In genomic region chr1:245298781-245299180, GRCh38 we compare ENCODE assay signal across 11 cellular contexts.
DNase-seq lines count a peak whose midpoint lies in the region; ATAC-seq and TF ChIP-seq lines count a peak whose summit lies in the region.
"Had no signal": no experiment of that assay in that cellular context is flagged by ENCODE, and none has a peak within 500 bp of the region (broad histone marks: within the 10 kb centered on the region; RNA-seq: fewer than 3 reads in every experiment).

No MANE protein-coding gene starts in this region.

- peaks cover 0 to 4% of the 10 kb centered on the region in 2 donors for H3K4me1 ChIP-seq in uterus

- ATAC-seq in GM18520 (IDR thresholded peaks at IDR 0.05; ENCODE audit: unreplicated experiment): no peak
- ATAC-seq in GM18868 (IDR thresholded peaks at IDR 0.05; ENCODE audit: unreplicated experiment): no peak
- ATAC-seq in HG02870 (IDR thresholded peaks at IDR 0.05; ENCODE audit: unreplicated experiment): no peak

- H3K4me3 ChIP-seq in AG10803 (ENCODE audit: low read length) (peak overlapping the region; percentile 6; the same call in 1 of the 2 replicates), dorsolateral prefrontal cortex (peak overlapping the region in 54 of 59 donors; percentile 1 to 67 (median 35)), uterus (no peak overlapping the region)

- peak; percentile 93 for DNase-seq in AG10803 (ENCODE audit: low read depth)
- peak; percentile 92 for DNase-seq in NCI-H1092 treated with DMSO at 0.1 percent for 48 hours (lab: John Stamatoyannopoulos, UW)
- DNase-seq in dorsolateral prefrontal cortex: peak in 6 of 10 donors; percentile 36 to 63 (median 46)
- peak; percentile 19 for DNase-seq in myocyte (ENCODE audit: low read depth)
- no peak for DNase-seq in uterus
- DNase-seq: activated T-cell treated with anti-CD3 and anti-CD28 coated beads, Interleukin-2, amount 50 U/mL, for 48 hours; central memory CD4-positive, alpha-beta T cell; H7 had no signal

- TF ChIP-seq POLR2A in uterus (IDR thresholded peaks at IDR 0.05): no peak

- no peaks in the 10 kb centered on the region for H3K36me3 ChIP-seq in uterus

- H3K27ac ChIP-seq in dorsolateral prefrontal cortex (peak overlapping the region in 6 of 59 donors; percentile 12 to 58 (median 30)), uterus (no peak overlapping the region)

- intact Hi-C loops in dorsolateral prefrontal cortex (cut with DNase I): no loop called here
- intact Hi-C loops in uterus (cut with DNase I; ENCODE audit: low total_unique reads): no loop called here

- peaks cover 0 to 8% (median 0%) of the 10 kb centered on the region in 45 donors for H3K27me3 ChIP-seq in dorsolateral prefrontal cortex
- no peaks in the 10 kb centered on the region for H3K27me3 ChIP-seq in uterus

- H3K9me3 ChIP-seq in uterus: no peaks in the 10 kb centered on the region

- TF ChIP-seq CTCF in AG10803 (conservative IDR thresholded peaks at IDR 0.05; ENCODE audit: low read length) (no peak), dorsolateral prefrontal cortex (IDR thresholded peaks at IDR 0.05 in 54 of 56, conservative IDR thresholded peaks at IDR 0.05 in 2 of 56; ENCODE audit: low read depth in 1 of 56, partially characterized antibody in 56 of 56) (no peak), uterus (IDR thresholded peaks at IDR 0.05) (no peak)

Comparison
In these comparisons a context has a peak if more than half of its experiments do, and no peak if none do; other contexts are left out.
1. DNase-seq: peak in AG10803 (single experiment), NCI-H1092 treated with DMSO at 0.1 percent for 48 hours (single experiment), dorsolateral prefrontal cortex (6 of 10) and myocyte (single experiment); none in uterus (0 of 2).
2. H3K4me3 ChIP-seq: peak in AG10803 (single experiment) and dorsolateral prefrontal cortex (54 of 59); none in uterus (0 of 2).